In the genomic region with DNA sequence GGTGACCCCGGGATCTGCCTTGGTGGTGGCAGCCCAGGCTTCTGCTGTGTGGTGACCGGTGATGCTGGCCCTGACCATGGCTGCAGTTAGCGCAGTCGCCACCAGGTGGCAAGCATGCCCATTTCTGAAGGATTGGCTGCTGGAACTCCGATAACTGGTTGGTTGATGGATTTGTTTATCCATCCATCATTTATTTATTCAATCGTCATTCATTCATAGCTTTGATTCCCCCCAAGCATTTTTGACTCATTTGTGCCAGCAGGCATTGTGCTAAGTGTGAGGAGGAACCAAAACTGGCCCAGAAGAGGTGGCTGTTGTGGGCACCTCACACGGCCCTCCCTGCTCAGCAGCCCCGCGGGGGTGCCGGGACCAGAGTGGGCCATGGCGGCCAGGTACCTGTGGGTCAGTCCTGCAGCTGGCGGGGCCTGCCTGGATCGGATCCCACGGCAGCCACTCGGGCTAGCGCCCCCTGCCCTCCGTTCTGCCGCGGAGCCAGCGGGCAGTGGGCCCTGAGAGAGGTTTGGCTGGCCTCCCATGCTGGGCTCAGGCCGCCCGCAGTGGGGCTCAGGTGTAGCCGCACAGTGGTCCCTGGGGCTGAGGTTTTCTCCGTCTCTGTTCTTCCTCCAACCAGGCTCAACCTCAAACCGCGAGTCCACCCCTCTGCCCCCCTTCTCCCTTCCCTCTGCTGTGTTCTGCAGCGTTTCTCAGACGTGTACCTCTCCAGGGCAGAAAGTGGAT, we compare ENCODE assay signal across 8 cellular contexts. TPM values are rescaled to one million over a fixed set of nuclear protein-coding genes. Genes with fewer than 3 reads are reported as not detected.
DNase-seq lines count a peak whose midpoint lies in the region; ATAC-seq, FAIRE-seq and TF ChIP-seq lines count a peak whose summit lies in the region.

No MANE protein-coding gene starts in this region.

- no peaks in the 10 kb centered on the region for H3K36me3 ChIP-seq in A673 (ENCODE audit: insufficient read depth, low read length, poor library complexity, severe bottlenecking)

- no peaks in the 10 kb centered on the region for H3K27me3 ChIP-seq in A673 (replicated peaks; ENCODE audit: insufficient read depth, low read depth, low read length, poor library complexity)

- 2 to 4% methylated on average over 26 to 27 of the region's 28 CpGs for whole genome bisulfite sequencing in lower leg skin, 2 donors

- intact Hi-C loops in A673 (cut with micrococcal nuclease; ENCODE audit: unreplicated experiment) = loop anchor here (1.0 to 5.0 kb wide), 2 partner anchors 60 to 270 kb away; no protein-coding TSS in a partner anchor
- intact Hi-C loops in lower leg skin (cut with DNase I; ENCODE audit: low total_unique reads) = loop anchor here (2.0 kb wide), 1 partner anchor 62 kb away; no protein-coding TSS in a partner anchor

- TF ChIP-seq CTCF in A673 (conservative IDR thresholded peaks at IDR 0.05; ENCODE audit: low read depth, low read length) (peak; percentile 95), lower leg skin (IDR thresholded peaks at IDR 0.05) (peak in 1 of 3 donors; percentile 84)

- H3K27ac ChIP-seq in A673 (ENCODE audit: low read depth, low read length, poor library complexity, severe bottlenecking) = no peak overlapping the region

- H3K4me3 ChIP-seq in A673 (ENCODE audit: low read depth, low read length, poor library complexity, severe bottlenecking) = no peak overlapping the region
- no peak overlapping the region for H3K4me3 ChIP-seq in lower leg skin (ENCODE audit: low read depth, poor library complexity, severe bottlenecking)

- no peak for ATAC-seq in GM18517 (IDR thresholded peaks at IDR 0.05; ENCODE audit: unreplicated experiment)

- H3K4me1 ChIP-seq in A673 (ENCODE audit: insufficient read depth, low read length, poor library complexity, severe bottlenecking) = peaks cover 8% of the 10 kb centered on the region

- POLR2A ChIA-PET in A673 (lab: Charles Lee; ENCODE audit: low non-redundant PET) = no interaction called here

- CTCF ChIA-PET in A673 (lab: Charles Lee) = interaction anchor here (1.7 kb wide), 1 partner anchor 60 kb away, joined by 7 read pairs; no protein-coding TSS in a partner anchor

- DNase-seq in A673 (ENCODE audit: low spot score) = peak; percentile 67
- peak; percentile 66 for DNase-seq in GM12892 (ENCODE audit: insufficient read length)
- peak; percentile 69 for DNase-seq in NCI-H345 (lab: John Stamatoyannopoulos, UW)
- peak; percentile 81 for DNase-seq in activated CD4-positive, alpha-beta T cell treated with anti-CD3 and anti-CD28 coated beads, Interleukin-2, amount 50 U/mL, for 1 hour
- DNase-seq in dedifferentiated amniotic fluid mesenchymal stem cell (ENCODE audit: extremely low spot score) = peak; percentile 79
- peak; percentile 81 to 98 for DNase-seq in lower leg skin (ENCODE audit: low spot score in 2 of 2)
- DNase-seq in stimulated activated CD4-positive, alpha-beta T cell treated with anti-CD3 and anti-CD28 coated beads, Interleukin-4, amount 100 ng/mL, for 48 hours (ENCODE audit: low read depth in 2 of 2) = peak; percentile 69 to 83

- no peak for TF ChIP-seq POLR2A in GM12892 (IDR thresholded peaks at IDR 0.05; ENCODE audit: low read depth, low read length)
- no peak for TF ChIP-seq POLR2A in lower leg skin (IDR thresholded peaks at IDR 0.05)

- FAIRE-seq in GM12892 (lab: Jason Lieb, UNC) = peak; percentile 97

- H3K9me3 ChIP-seq in A673 (ENCODE audit: low read depth, low read length, poor library complexity, severe bottlenecking) = peaks cover 10% of the 10 kb centered on the region

- BruUV-seq in A673 (replicated peaks; lab: Mats Ljungman, UMichigan) = no TSS peak

RNA-seq across cellular contexts. Expression of a gene that starts 28.8 kb away (rescaled TPM):
- 1.4 and 3.3 TPM in 2 replicates for total RNA-seq in A673 (2021)
- 1.2 TPM for polyA plus RNA-seq in GM12892 (2012; ENCODE audit: missing spikeins)
- 100 to 1,000 TPM in 3 of 4 donors, 10 to 100 TPM in 1; 99.7 to 148 (median 121) TPM for total RNA-seq in lower leg skin

RNA-seq across cellular contexts. Expression of a gene that starts 32.0 kb away (rescaled TPM):
- total RNA-seq in A673 (2021) (0.20 TPM in 1 of 2 replicates, not detected in the other), lower leg skin (10 to 100 TPM; 28.8 to 36.5 (median 29.9) TPM)
- not detected for polyA plus RNA-seq in GM12892 (2012; ENCODE audit: missing spikeins)

RNA-seq across cellular contexts. Expression of a gene that starts 58.1 kb away (rescaled TPM):
- total RNA-seq in A673 (2021) (0.82 and 1.0 TPM in 2 replicates), lower leg skin (1 to 10 TPM; 1.9 to 3.3 (median 2.5) TPM)
- 0.28 TPM for polyA plus RNA-seq in GM12892 (2012; ENCODE audit: missing spikeins)

Comparison
In these comparisons a context has a peak if more than half of its experiments do, and no peak if none do; other contexts are left out.
1. RNA of a gene that starts 28.8 kb away (total RNA-seq): 99.7 to 148 TPM in lower leg skin; 1.4 to 3.3 TPM in A673; every median in the first group is over 10 times any median in the second.
2. RNA of a gene that starts 32.0 kb away (total RNA-seq): 28.8 to 36.5 TPM in lower leg skin; 0.20 TPM in A673; every median in the first group is over 10 times any median in the second.
3. Peak in every context shown above with its lines, with median percentiles within 50 percentile points of each other: DNase-seq.